ENCODE assay signal across 30 cellular contexts in genomic region chr6:86978251-86978650, GRCh38. TPM values are rescaled to one million over a fixed set of nuclear protein-coding genes. Genes with fewer than 3 reads are reported as not detected.
"Had no signal": no experiment of that assay in that cellular context is flagged by ENCODE, and none has a peak within 500 bp of the region (broad histone marks: within the 10 kb centered on the region; RNA-seq: fewer than 3 reads in every experiment).

No MANE protein-coding gene starts in this region.

- H3K9me3 ChIP-seq: adrenal gland, ascending aorta, body of pancreas, breast epithelium had no signal

- H3K36me3 ChIP-seq: adrenal gland, ascending aorta, brain microvascular endothelial cell, breast epithelium, cardiac muscle cell had no signal

- H3K27me3 ChIP-seq: adrenal gland, ascending aorta, body of pancreas, brain microvascular endothelial cell, breast epithelium, cardiac muscle cell had no signal

- DNase-seq: activated effector memory CD4-positive, alpha-beta T cell treated with anti-CD3 and anti-CD28 coated beads, Interleukin-2, amount 50 U/mL, for 16 hours; activated effector memory CD4-positive, alpha-beta T cell treated with Interleukin-2 at 50 U/mL for 16 hours; activated gamma-delta T cell; activated gamma-delta T cell treated with Interleukin-2 at 50 U/mL for 16 hours; activated naive CD4-positive, alpha-beta T cell; activated naive CD4-positive, alpha-beta T cell treated with anti-CD3 and anti-CD28 coated beads for 36 hours; activated naive CD4-positive, alpha-beta T cell treated with anti-CD3 and anti-CD28 coated beads, Interleukin-2, amount 10 ng/mL, durations not matched to agents 7 days and 5 days; activated naive CD4-positive, alpha-beta T cell treated with anti-CD3 and anti-CD28 coated beads, Interleukin-2, amount 50 U/mL, for 16 hours; activated naive CD4-positive, alpha-beta T cell treated with Interleukin-2 at 50 U/mL for 16 hours; activated naive CD8-positive, alpha-beta T cell treated with anti-CD3 and anti-CD28 coated beads for 36 hours; activated naive CD8-positive, alpha-beta T cell treated with anti-CD3 and anti-CD28 coated beads, Interleukin-2, amount 10 ng/mL, durations not matched to agents 7 days and 5 days; activated naive CD8-positive, alpha-beta T cell treated with anti-CD3 and anti-CD28 coated beads, Interleukin-2, amount 50 U/mL, for 24 hours; activated T-cell treated with anti-CD3 and anti-CD28 coated beads, Interleukin-2, amount 50 U/mL, for 1 hour; activated T-cell treated with anti-CD3 and anti-CD28 coated beads, Interleukin-2, amount 50 U/mL, for 24 hours; activated T-cell treated with anti-CD3 and anti-CD28 coated beads, Interleukin-2, amount 50 U/mL, for 4 hours; activated T-cell treated with anti-CD3 and anti-CD28 coated beads, Interleukin-2, amount 50 U/mL, for 48 hours; activated T-cell treated with anti-CD3 and anti-CD28 coated beads, Interleukin-2, amount 50 U/mL, for 72 hours; adrenal gland; amniotic stem cell; amygdala; anterior cingulate cortex; aorta; body of pancreas; brain microvascular endothelial cell; caudate nucleus; central memory CD4-positive, alpha-beta T cell; cerebellar nuclear complex had no signal

- H3K4me1 ChIP-seq: adrenal gland, ascending aorta, body of pancreas, breast epithelium had no signal

- H3K27ac ChIP-seq: adrenal gland, ascending aorta, body of pancreas, brain microvascular endothelial cell, breast epithelium, cardiac muscle cell had no signal

- H3K4me3 ChIP-seq: adrenal gland, ascending aorta, body of pancreas, breast epithelium, cardiac muscle cell had no signal

RNA-seq across cellular contexts. Expression of gene HTR1E, which starts 40.9 kb away (rescaled TPM):
- polyA plus RNA-seq: aorta had no signal
